ENCODE assay signal across 1 cellular context in genomic region chr10:97072851-97073665, GRCh38.
TF ChIP-seq lines count a peak whose summit lies in the region.

No MANE protein-coding gene starts in this region.

TF ChIP-seq in H1, 55 proteins besides CTCF, POLR2A, EP300 and RAD21:
- TF ChIP-seq GABPA (IDR thresholded peaks at IDR 0.05; ENCODE audit: borderline replicate concordance, insufficient read depth, low read length) (peak; percentile 36; the same call in 1 of the 2 replicates), CHD2 (IDR thresholded peaks at IDR 0.05; ENCODE audit: low read length) (no peak), BACH1 (IDR thresholded peaks at IDR 0.05; ENCODE audit: low read length) (no peak)
TF ChIP-seq in H1: peak in this region for 1.
